In the genomic region with DNA sequence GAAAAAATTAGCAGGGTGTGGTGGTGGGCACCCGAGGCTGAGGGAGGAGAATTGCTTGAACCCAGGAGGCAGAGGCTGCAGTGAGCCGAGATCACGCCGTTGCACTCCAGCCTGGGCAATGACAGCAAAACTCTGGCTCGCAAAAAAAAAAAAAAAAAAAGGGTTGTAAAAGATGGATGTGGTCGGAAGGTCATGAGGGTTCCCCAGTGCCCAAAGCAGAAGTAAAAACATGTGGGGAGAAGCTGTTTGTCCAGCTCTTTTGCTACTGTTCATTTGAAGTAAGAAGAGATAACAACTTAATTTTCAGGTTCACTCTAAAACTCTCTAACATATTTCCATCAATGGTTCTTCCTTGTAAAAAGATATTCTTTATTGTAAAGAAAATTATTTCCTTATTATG, we compare ENCODE assay signal across 25 cellular contexts. TPM values are rescaled to one million over a fixed set of nuclear protein-coding genes. Genes with fewer than 3 reads are reported as not detected.
A peak's percentile ranks its signal among the peaks of the same experiment; 100 is the strongest.
DNase-seq lines count a peak whose midpoint lies in the region; ATAC-seq and TF ChIP-seq lines count a peak whose summit lies in the region.
"Had no signal": no experiment of that assay in that cellular context is flagged by ENCODE, and none has a peak within 500 bp of the region (broad histone marks: within the 10 kb centered on the region; RNA-seq: fewer than 3 reads in every experiment).

No MANE protein-coding gene starts in this region.

- no peaks in the 10 kb centered on the region for H3K9me3 Mint-ChIP-seq in Caco-2 (ENCODE audit: unreplicated experiment)
- H3K9me3 Mint-ChIP-seq in dendritic cell treated with granulocyte-macrophage colony-stimulating factor and Interleukin-4, amounts not matched to agents 40 ng/mL and 50 ng/mL, for 4 days = no peaks in the 10 kb centered on the region
- no peaks in the 10 kb centered on the region for H3K9me3 Mint-ChIP-seq in stimulated activated effector memory CD8-positive, alpha-beta T cell treated with anti-CD3 and anti-CD28 coated beads, Interleukin-12 subunit alpha, Interleukin-12 subunit beta, amount 100 ng/mL, for 72 hours
- H3K9me3 Mint-ChIP-seq: activated T-cell treated with anti-CD3 and anti-CD28 coated beads, Interleukin-2, amount 50 U/mL, for 24 hours; CD4-positive, alpha-beta memory T cell had no signal

- H3K36me3 ChIP-seq in Caco-2 (ENCODE audit: control insufficient read depth, insufficient read depth, low read length) = peaks cover 4% of the 10 kb centered on the region
- H3K36me3 ChIP-seq: breast epithelium had no signal

- H3K4me1 ChIP-seq in Caco-2 = peaks cover 40% of the 10 kb centered on the region

- CTCF ChIA-PET in Caco-2 (lab: Charles Lee) = interaction anchor here (0.6 to 1.8 kb wide), 8 partner anchors 18 to 153 kb away, joined by 3 to 10 read pairs (median 4); a partner anchor contains a TSS

- peaks cover 44% of the 10 kb centered on the region for H3K4me1 Mint-ChIP-seq in Caco-2 (ENCODE audit: low read depth, unreplicated experiment)
- peaks cover 53% of the 10 kb centered on the region for H3K4me1 Mint-ChIP-seq in dendritic cell treated with granulocyte-macrophage colony-stimulating factor and Interleukin-4, amounts not matched to agents 40 ng/mL and 50 ng/mL, for 4 days (ENCODE audit: low read depth)
- peaks cover 14% of the 10 kb centered on the region for H3K4me1 Mint-ChIP-seq in stimulated activated effector memory CD8-positive, alpha-beta T cell treated with anti-CD3 and anti-CD28 coated beads, Interleukin-12 subunit alpha, Interleukin-12 subunit beta, amount 100 ng/mL, for 72 hours
- H3K4me1 Mint-ChIP-seq: endodermal cell had no signal

- POLR2A ChIA-PET in Caco-2 (lab: Charles Lee) = interaction anchor here (0.8 to 1.1 kb wide), 2 partner anchors 44 to 57 kb away, joined by 3 to 4 read pairs; a partner anchor contains a TSS

- DNase-seq in Caco-2 (no peak), NB4 (ENCODE audit: low read depth) (peak; percentile 82), erythroblast (lab: John Stamatoyannopoulos, UW) (no peak)
- DNase-seq in stimulated activated effector memory CD8-positive, alpha-beta T cell treated with anti-CD3 and anti-CD28 coated beads, Interleukin-12 subunit alpha, Interleukin-12 subunit beta, amount 100 ng/mL, for 72 hours (ENCODE audit: low spot score in 2 of 2) = no peak
- DNase-seq: activated CD4-positive, alpha-beta T cell treated with anti-CD3 and anti-CD28 coated beads for 1 hour; activated CD8-positive, alpha-beta memory T cell treated with anti-CD3 and anti-CD28 coated beads for 24 hours; activated naive CD4-positive, alpha-beta T cell; activated T-cell treated with anti-CD3 and anti-CD28 coated beads, Interleukin-2, amount 50 U/mL, for 24 hours; CD4-positive, alpha-beta memory T cell; DMS153; HCEC 1CT; kidney glomerular epithelial cell; NCI-H1092 treated with DMSO at 0.1 percent for 48 hours; NCI-H510A treated with DMSO at 0.1 percent for 48 hours; NK-92 treated with Interleukin-12 subunit alpha and Interleukin-12 subunit beta, amount 100 ng/mL, for 24 hours; occipital lobe; retina; T-helper 9 cell had no signal

- TF ChIP-seq POLR2A in NB4 (IDR thresholded peaks at IDR 0.05; ENCODE audit: extremely low read depth, insufficient read length) (no peak), erythroblast (IDR thresholded peaks at IDR 0.05; ENCODE audit: low read length) (no peak)

- H3K27me3 ChIP-seq in Caco-2 (replicated peaks; ENCODE audit: control insufficient read depth, insufficient read depth, low read length) = no peaks in the 10 kb centered on the region
- H3K27me3 ChIP-seq: breast epithelium had no signal

- intact Hi-C loops in Caco-2 (cut with micrococcal nuclease; ENCODE audit: unreplicated experiment) = no loop called here
- intact Hi-C loops in dendritic cell treated with granulocyte-macrophage colony-stimulating factor and Interleukin-4, amounts not matched to agents 40 ng/mL and 50 ng/mL, for 4 days (cut with micrococcal nuclease) = loop anchor here (5.0 kb wide), 3 partner anchors 59 to 371 kb away; a partner anchor contains a TSS

- no peaks in the 10 kb centered on the region for H3K27me3 Mint-ChIP-seq in Caco-2 (ENCODE audit: insufficient read depth, unreplicated experiment)
- H3K27me3 Mint-ChIP-seq in dendritic cell treated with granulocyte-macrophage colony-stimulating factor and Interleukin-4, amounts not matched to agents 40 ng/mL and 50 ng/mL, for 4 days = no peaks in the 10 kb centered on the region
- H3K27me3 Mint-ChIP-seq: activated T-cell treated with anti-CD3 and anti-CD28 coated beads, Interleukin-2, amount 50 U/mL, for 24 hours; CD4-positive, alpha-beta memory T cell had no signal

- no peak overlapping the region for H3K4me3 ChIP-seq in Caco-2 (ENCODE audit: low read depth, low read length)
- H3K4me3 ChIP-seq in NB4 (ENCODE audit: low read depth, low read length) = no peak overlapping the region
- H3K4me3 ChIP-seq: breast epithelium, K562, SK-N-MC had no signal

- H3K36me3 Mint-ChIP-seq in Caco-2 (ENCODE audit: insufficient read depth, unreplicated experiment) = peaks cover 63% of the 10 kb centered on the region
- H3K36me3 Mint-ChIP-seq in dendritic cell treated with granulocyte-macrophage colony-stimulating factor and Interleukin-4, amounts not matched to agents 40 ng/mL and 50 ng/mL, for 4 days (ENCODE audit: low read depth) = peaks cover 65% of the 10 kb centered on the region
- H3K36me3 Mint-ChIP-seq in stimulated activated effector memory CD8-positive, alpha-beta T cell treated with anti-CD3 and anti-CD28 coated beads, Interleukin-12 subunit alpha, Interleukin-12 subunit beta, amount 100 ng/mL, for 72 hours = peaks cover 50% of the 10 kb centered on the region

- peak overlapping the region; percentile 51 for H3K4me3 Mint-ChIP-seq in Caco-2 (ENCODE audit: unreplicated experiment)
- H3K4me3 Mint-ChIP-seq in dendritic cell treated with granulocyte-macrophage colony-stimulating factor and Interleukin-4, amounts not matched to agents 40 ng/mL and 50 ng/mL, for 4 days = no peak overlapping the region
- H3K4me3 Mint-ChIP-seq in stimulated activated effector memory CD8-positive, alpha-beta T cell treated with anti-CD3 and anti-CD28 coated beads, Interleukin-12 subunit alpha, Interleukin-12 subunit beta, amount 100 ng/mL, for 72 hours = no peak overlapping the region
- H3K4me3 Mint-ChIP-seq: activated T-cell treated with anti-CD3 and anti-CD28 coated beads, Interleukin-2, amount 50 U/mL, for 24 hours; CD4-positive, alpha-beta memory T cell; endodermal cell had no signal

- no TSS peak for BruUV-seq in Caco-2 (replicated peaks; lab: Mats Ljungman, UMichigan)

- H3K9me3 ChIP-seq in Caco-2 = no peaks in the 10 kb centered on the region
- H3K9me3 ChIP-seq: breast epithelium had no signal

- peak overlapping the region; percentile 86 for H3K27ac Mint-ChIP-seq in Caco-2 (ENCODE audit: unreplicated experiment)
- peak overlapping the region; percentile 63 for H3K27ac Mint-ChIP-seq in dendritic cell treated with granulocyte-macrophage colony-stimulating factor and Interleukin-4, amounts not matched to agents 40 ng/mL and 50 ng/mL, for 4 days
- H3K27ac Mint-ChIP-seq in stimulated activated effector memory CD8-positive, alpha-beta T cell treated with anti-CD3 and anti-CD28 coated beads, Interleukin-12 subunit alpha, Interleukin-12 subunit beta, amount 100 ng/mL, for 72 hours = peak overlapping the region; percentile 54
- H3K27ac Mint-ChIP-seq: endodermal cell had no signal

- no peak for ATAC-seq in stimulated activated effector memory CD8-positive, alpha-beta T cell treated with anti-CD3 and anti-CD28 coated beads, Interleukin-12 subunit alpha, Interleukin-12 subunit beta, amount 100 ng/mL, for 72 hours
- no peak for ATAC-seq in GM18519 (IDR thresholded peaks at IDR 0.05; ENCODE audit: low FRiP score, unreplicated experiment)
- ATAC-seq in GM21526 (IDR thresholded peaks at IDR 0.05; ENCODE audit: low FRiP score, unreplicated experiment) = no peak

- TF ChIP-seq CTCF in Caco-2 (IDR thresholded peaks at IDR 0.05; ENCODE audit: insufficient read depth in 1 of 2, low read depth in 1 of 2, low read length in 1 of 2, severe bottlenecking in 1 of 2, unreplicated experiment in 1 of 2) = no peak
- no peak for TF ChIP-seq CTCF in NB4 (IDR thresholded peaks at IDR 0.05; ENCODE audit: low read depth, low read length)

RNA-seq across cellular contexts. Expression of a gene that starts 57.1 kb away (rescaled TPM):
- 107 and 122 TPM in 2 replicates for total RNA-seq in Caco-2 (2022)
